Comparison of ENCODE assay signal across 1 cellular context in genomic region chr1:6127587-6128163, GRCh38.
TF ChIP-seq lines count a peak whose summit lies in the region.

No MANE protein-coding gene starts in this region.

TF ChIP-seq in WTC11, 78 proteins besides CTCF, POLR2A, EP300 and RAD21 (continued from another document):
- TF ChIP-seq, protein P1, sequence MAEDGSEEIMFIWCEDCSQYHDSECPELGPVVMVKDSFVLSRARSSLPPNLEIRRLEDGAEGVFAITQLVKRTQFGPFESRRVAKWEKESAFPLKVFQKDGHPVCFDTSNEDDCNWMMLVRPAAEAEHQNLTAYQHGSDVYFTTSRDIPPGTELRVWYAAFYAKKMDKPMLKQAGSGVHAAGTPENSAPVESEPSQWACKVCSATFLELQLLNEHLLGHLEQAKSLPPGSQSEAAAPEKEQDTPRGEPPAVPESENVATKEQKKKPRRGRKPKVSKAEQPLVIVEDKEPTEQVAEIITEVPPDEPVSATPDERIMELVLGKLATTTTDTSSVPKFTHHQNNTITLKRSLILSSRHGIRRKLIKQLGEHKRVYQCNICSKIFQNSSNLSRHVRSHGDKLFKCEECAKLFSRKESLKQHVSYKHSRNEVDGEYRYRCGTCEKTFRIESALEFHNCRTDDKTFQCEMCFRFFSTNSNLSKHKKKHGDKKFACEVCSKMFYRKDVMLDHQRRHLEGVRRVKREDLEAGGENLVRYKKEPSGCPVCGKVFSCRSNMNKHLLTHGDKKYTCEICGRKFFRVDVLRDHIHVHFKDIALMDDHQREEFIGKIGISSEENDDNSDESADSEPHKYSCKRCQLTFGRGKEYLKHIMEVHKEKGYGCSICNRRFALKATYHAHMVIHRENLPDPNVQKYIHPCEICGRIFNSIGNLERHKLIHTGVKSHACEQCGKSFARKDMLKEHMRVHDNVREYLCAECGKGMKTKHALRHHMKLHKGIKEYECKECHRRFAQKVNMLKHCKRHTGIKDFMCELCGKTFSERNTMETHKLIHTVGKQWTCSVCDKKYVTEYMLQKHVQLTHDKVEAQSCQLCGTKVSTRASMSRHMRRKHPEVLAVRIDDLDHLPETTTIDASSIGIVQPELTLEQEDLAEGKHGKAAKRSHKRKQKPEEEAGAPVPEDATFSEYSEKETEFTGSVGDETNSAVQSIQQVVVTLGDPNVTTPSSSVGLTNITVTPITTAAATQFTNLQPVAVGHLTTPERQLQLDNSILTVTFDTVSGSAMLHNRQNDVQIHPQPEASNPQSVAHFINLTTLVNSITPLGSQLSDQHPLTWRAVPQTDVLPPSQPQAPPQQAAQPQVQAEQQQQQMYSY (CRISPR knock-in tag; IDR thresholded peaks at IDR 0.05) = no peak
- no peak for TF ChIP-seq ZNF416 (CRISPR knock-in tag; IDR thresholded peaks at IDR 0.05)
- no peak for TF ChIP-seq ZNF219 (CRISPR knock-in tag; IDR thresholded peaks at IDR 0.05; ENCODE audit: borderline replicate concordance)
- TF ChIP-seq ZNF121 (CRISPR knock-in tag; IDR thresholded peaks at IDR 0.05) = peak; percentile 73; the same call in 1 of the 2 replicates
- no peak for TF ChIP-seq NFYB (CRISPR knock-in tag; conservative IDR thresholded peaks at IDR 0.05; ENCODE audit: low read depth)
- TF ChIP-seq NFE2L1 (CRISPR knock-in tag; IDR thresholded peaks at IDR 0.05) = peak; percentile 65; the same call in 1 of the 2 replicates
- TF ChIP-seq RELA (CRISPR knock-in tag; IDR thresholded peaks at IDR 0.05; ENCODE audit: borderline replicate concordance) = no peak
- TF ChIP-seq SMAD4 (CRISPR knock-in tag; IDR thresholded peaks at IDR 0.05) = no peak
- no peak for TF ChIP-seq AFF4 (CRISPR knock-in tag; IDR thresholded peaks at IDR 0.05; ENCODE audit: borderline replicate concordance)
- no peak for TF ChIP-seq MXD4 (CRISPR knock-in tag; IDR thresholded peaks at IDR 0.05; ENCODE audit: borderline replicate concordance)
- TF ChIP-seq TEAD1 (CRISPR knock-in tag; IDR thresholded peaks at IDR 0.05) = peak; percentile 76
- TF ChIP-seq ETV6 (CRISPR knock-in tag; IDR thresholded peaks at IDR 0.05) = peak; percentile 85
- TF ChIP-seq, protein P2, sequence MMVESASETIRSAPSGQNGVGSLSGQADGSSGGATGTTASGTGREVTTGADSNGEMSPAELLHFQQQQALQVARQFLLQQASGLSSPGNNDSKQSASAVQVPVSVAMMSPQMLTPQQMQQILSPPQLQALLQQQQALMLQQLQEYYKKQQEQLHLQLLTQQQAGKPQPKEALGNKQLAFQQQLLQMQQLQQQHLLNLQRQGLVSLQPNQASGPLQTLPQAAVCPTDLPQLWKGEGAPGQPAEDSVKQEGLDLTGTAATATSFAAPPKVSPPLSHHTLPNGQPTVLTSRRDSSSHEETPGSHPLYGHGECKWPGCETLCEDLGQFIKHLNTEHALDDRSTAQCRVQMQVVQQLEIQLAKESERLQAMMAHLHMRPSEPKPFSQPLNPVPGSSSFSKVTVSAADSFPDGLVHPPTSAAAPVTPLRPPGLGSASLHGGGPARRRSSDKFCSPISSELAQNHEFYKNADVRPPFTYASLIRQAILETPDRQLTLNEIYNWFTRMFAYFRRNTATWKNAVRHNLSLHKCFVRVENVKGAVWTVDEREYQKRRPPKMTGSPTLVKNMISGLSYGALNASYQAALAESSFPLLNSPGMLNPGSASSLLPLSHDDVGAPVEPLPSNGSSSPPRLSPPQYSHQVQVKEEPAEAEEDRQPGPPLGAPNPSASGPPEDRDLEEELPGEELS (CRISPR knock-in tag; IDR thresholded peaks at IDR 0.05) = peak; percentile 90; the same call in 1 of the 2 replicates
- no peak for TF ChIP-seq TP53 (CRISPR knock-in tag; IDR thresholded peaks at IDR 0.05)
- TF ChIP-seq MYBL2 (CRISPR knock-in tag; IDR thresholded peaks at IDR 0.05) = no peak
- TF ChIP-seq ATF6 (CRISPR knock-in tag; IDR thresholded peaks at IDR 0.05) = no peak
- no peak for TF ChIP-seq JAZF1 (CRISPR knock-in tag; IDR thresholded peaks at IDR 0.05)
- no peak for TF ChIP-seq OVOL2 (CRISPR knock-in tag; IDR thresholded peaks at IDR 0.05; ENCODE audit: borderline replicate concordance)
- TF ChIP-seq FOXP1 (CRISPR knock-in tag; IDR thresholded peaks at IDR 0.05; ENCODE audit: borderline replicate concordance) = peak; percentile 83
- peak; percentile 72 for TF ChIP-seq NR2C2 (CRISPR knock-in tag; IDR thresholded peaks at IDR 0.05)
